Comparison of ENCODE assay signal across 21 cellular contexts in genomic region chr11:80718611-80719291, GRCh38.
"Had no signal": no experiment of that assay in that cellular context is flagged by ENCODE, and none has a peak within 500 bp of the region (broad histone marks: within the 10 kb centered on the region; RNA-seq: fewer than 3 reads in every experiment).

No MANE protein-coding gene starts in this region.

- ATAC-seq: left ventricle myocardium superior; lower lobe of right lung; naive thymus-derived CD8-positive, alpha-beta T cell; sciatic nerve had no signal

- H3K4me1 Mint-ChIP-seq: naive thymus-derived CD8-positive, alpha-beta T cell; nephron progenitor cell had no signal

- H3K27me3 Mint-ChIP-seq: naive thymus-derived CD8-positive, alpha-beta T cell had no signal

- H3K4me3 ChIP-seq: coronary artery, lower lobe of right lung, prostate gland, right atrium auricular region, smooth muscle cell, stomach, thyroid gland, upper lobe of left lung had no signal

- H3K9me3 Mint-ChIP-seq: nephron progenitor cell had no signal

- H3K4me3 Mint-ChIP-seq: naive thymus-derived CD8-positive, alpha-beta T cell; nephron progenitor cell had no signal

- DNase-seq: dermis blood vessel endothelial cell; effector memory CD4-positive, alpha-beta T cell; erythroblast; left ventricle myocardium superior; lower lobe of right lung; naive thymus-derived CD8-positive, alpha-beta T cell; nephron progenitor cell; nucleus accumbens; stimulated activated CD4-positive, alpha-beta T cell treated with anti-CD3 and anti-CD28 coated beads, Interleukin-12 subunit alpha, Interleukin-12 subunit beta, amount 100 ng/mL, for 4 hours; stimulated activated CD4-positive, alpha-beta T cell treated with anti-CD3 and anti-CD28 coated beads, Interleukin-1b, Interleukin-23, amount 100 ng/mL, for 48 hours; stimulated activated CD4-positive, alpha-beta T cell treated with anti-CD3 and anti-CD28 coated beads, Interleukin-4, amount 100 ng/mL, for 1 hour; stimulated activated CD8-positive, alpha-beta memory T cell treated with anti-CD3 and anti-CD28 coated beads, Interleukin-4, amount 100 ng/mL, for 48 hours; stimulated activated naive CD4-positive, alpha-beta T cell; stomach; thyroid gland; upper lobe of left lung had no signal

- H3K27ac Mint-ChIP-seq: naive thymus-derived CD8-positive, alpha-beta T cell; nephron progenitor cell had no signal

- H3K36me3 Mint-ChIP-seq: naive thymus-derived CD8-positive, alpha-beta T cell had no signal
